Comparison of ENCODE assay signal across 8 cellular contexts in genomic region chr3:23324745-23325144, GRCh38.
DNase-seq lines count a peak whose midpoint lies in the region; ATAC-seq and TF ChIP-seq lines count a peak whose summit lies in the region.

No MANE protein-coding gene starts in this region.

- no peak overlapping the region for H2BK5ac ChIP-seq in mesenchymal stem cell (ENCODE audit: low read depth, low read length, poor library complexity, severe bottlenecking)

- no peak for TF ChIP-seq CTCF in SU-DHL-6 (IDR thresholded peaks at IDR 0.05; ENCODE audit: insufficient read depth, low read length, poor library complexity, severe bottlenecking)

- no peak overlapping the region for H3K23ac ChIP-seq in mesenchymal stem cell (ENCODE audit: low read length in 2 of 2)

- H2AFZ ChIP-seq in SU-DHL-6 (ENCODE audit: low read depth, low read length, severe bottlenecking), result no peak overlapping the region
- no peak overlapping the region for H2AFZ ChIP-seq in mesenchymal stem cell (ENCODE audit: low read depth, low read length)

- DNase-seq in mesenchymal stem cell, result peak; percentile 41
- no peak for DNase-seq in NCI-H2107 treated with DMSO at 0.1 percent for 48 hours (lab: John Stamatoyannopoulos, UW; ENCODE audit: unreplicated experiment)
- DNase-seq in activated CD4-positive, alpha-beta T cell treated with anti-CD3 and anti-CD28 coated beads, Interleukin-2, amount 10 ng/mL, durations not matched to agents 7 days and 5 days, result no peak
- DNase-seq in effector CD4-positive, alpha-beta T cell, result no peak

- H3K27me3 ChIP-seq in SU-DHL-6 (ENCODE audit: low read length), result no peaks in the 10 kb centered on the region
- no peaks in the 10 kb centered on the region for H3K27me3 ChIP-seq in mesenchymal stem cell (ENCODE audit: control insufficient read depth in 1 of 2, insufficient read depth in 1 of 2, low read length in 2 of 2)

- H3K9me3 Mint-ChIP-seq in activated CD4-positive, alpha-beta T cell treated with anti-CD3 and anti-CD28 coated beads, Interleukin-2, amount 10 ng/mL, durations not matched to agents 7 days and 5 days, result no peaks in the 10 kb centered on the region

- no peaks in the 10 kb centered on the region for H3K27me3 Mint-ChIP-seq in activated CD4-positive, alpha-beta T cell treated with anti-CD3 and anti-CD28 coated beads, Interleukin-2, amount 10 ng/mL, durations not matched to agents 7 days and 5 days

- H3K9me3 ChIP-seq in SU-DHL-6 (ENCODE audit: insufficient read depth, low read length) (no peaks in the 10 kb centered on the region), mesenchymal stem cell (ENCODE audit: control insufficient read depth, low read length) (no peaks in the 10 kb centered on the region)

- H4K8ac ChIP-seq in mesenchymal stem cell (ENCODE audit: low read length), result no peak overlapping the region

- no peak overlapping the region for H2BK15ac ChIP-seq in mesenchymal stem cell (ENCODE audit: low read depth, poor library complexity, severe bottlenecking)

- peak overlapping the region; percentile 27 for H3K4me3 ChIP-seq in SU-DHL-6 (ENCODE audit: insufficient read depth, low read length, poor library complexity, severe bottlenecking)
- H3K4me3 ChIP-seq in mesenchymal stem cell (ENCODE audit: insufficient read depth in 1 of 2, low read depth in 1 of 2, low read length in 2 of 2), result peak overlapping the region in 1 of 2 experiments; percentile 61

- peaks cover 2% of the 10 kb centered on the region for H3K4me1 ChIP-seq in mesenchymal stem cell (ENCODE audit: control insufficient read depth, insufficient read depth, low read depth, low read length)

- H3K4me1 Mint-ChIP-seq in activated CD4-positive, alpha-beta T cell treated with anti-CD3 and anti-CD28 coated beads, Interleukin-2, amount 10 ng/mL, durations not matched to agents 7 days and 5 days, result peaks cover 14% of the 10 kb centered on the region

- peaks cover 7% of the 10 kb centered on the region; the same call in 1 of the 2 replicates for H3F3A ChIP-seq in SU-DHL-6 (ENCODE audit: insufficient read depth)

- ATAC-seq in GM18498 (IDR thresholded peaks at IDR 0.05; ENCODE audit: unreplicated experiment), result peak; percentile 68
- ATAC-seq in HG03095 (IDR thresholded peaks at IDR 0.05; ENCODE audit: unreplicated experiment), result peak; percentile 70
- no peak for ATAC-seq in GM19463 (IDR thresholded peaks at IDR 0.05; ENCODE audit: unreplicated experiment)

- H3K9ac ChIP-seq in SU-DHL-6 (ENCODE audit: low read length), result peak overlapping the region; percentile 16
- H3K9ac ChIP-seq in mesenchymal stem cell (ENCODE audit: low read length), result peak overlapping the region; percentile 72

- H3K4me2 ChIP-seq in SU-DHL-6 (ENCODE audit: low read depth, low read length, poor library complexity, severe bottlenecking) (peak overlapping the region; percentile 87), mesenchymal stem cell (ENCODE audit: low read length, poor library complexity, severe bottlenecking) (no peak overlapping the region)

- H3K36me3 ChIP-seq in SU-DHL-6 (ENCODE audit: low read length) (no peaks in the 10 kb centered on the region), mesenchymal stem cell (ENCODE audit: control insufficient read depth in 1 of 2, insufficient read depth in 2 of 2, low read depth in 1 of 2, low read length in 2 of 2) (no peaks in the 10 kb centered on the region)

- H3K79me1 ChIP-seq in mesenchymal stem cell (replicated peaks; ENCODE audit: low read length, poor library complexity, severe bottlenecking), result peaks cover 8% of the 10 kb centered on the region

- no peak overlapping the region for H2BK12ac ChIP-seq in mesenchymal stem cell (ENCODE audit: low read length in 2 of 2)

- no CpG with 5 or more reads among the region's 1 CpG for WGBS in mesenchymal stem cell

- CTCF ChIA-PET in activated CD4-positive, alpha-beta T cell treated with anti-CD3 and anti-CD28 coated beads, Interleukin-2, amount 10 ng/mL, durations not matched to agents 7 days and 5 days (lab: Charles Lee), result interaction anchor here (0.6 kb wide), 1 partner anchor 739 kb away, joined by 3 read pairs; no protein-coding TSS in a partner anchor

- no peak overlapping the region for H3K4ac ChIP-seq in mesenchymal stem cell (ENCODE audit: low read depth in 1 of 2, low read length in 2 of 2)

- peaks cover 5% of the 10 kb centered on the region; the same call in 1 of the 2 replicates for H3K79me2 ChIP-seq in SU-DHL-6 (ENCODE audit: insufficient read depth, low read length)

- no peaks in the 10 kb centered on the region for H3K36me3 Mint-ChIP-seq in activated CD4-positive, alpha-beta T cell treated with anti-CD3 and anti-CD28 coated beads, Interleukin-2, amount 10 ng/mL, durations not matched to agents 7 days and 5 days (ENCODE audit: low read depth)

- no peaks in the 10 kb centered on the region for H4K20me1 ChIP-seq in SU-DHL-6 (ENCODE audit: low read depth, low read length)

- H3K4me3 Mint-ChIP-seq in activated CD4-positive, alpha-beta T cell treated with anti-CD3 and anti-CD28 coated beads, Interleukin-2, amount 10 ng/mL, durations not matched to agents 7 days and 5 days, result no peak overlapping the region

- H3K27ac ChIP-seq in SU-DHL-6 (ENCODE audit: low read depth, low read length) (peak overlapping the region; percentile 59), mesenchymal stem cell (ENCODE audit: low read length, poor library complexity, severe bottlenecking) (no peak overlapping the region)

- no peak overlapping the region for H4K91ac ChIP-seq in mesenchymal stem cell (ENCODE audit: low read length)

- no peak overlapping the region for H3K27ac Mint-ChIP-seq in activated CD4-positive, alpha-beta T cell treated with anti-CD3 and anti-CD28 coated beads, Interleukin-2, amount 10 ng/mL, durations not matched to agents 7 days and 5 days

- H3K9me2 ChIP-seq in SU-DHL-6 (replicated peaks; ENCODE audit: insufficient read depth, low read length), result no peaks in the 10 kb centered on the region

- H2BK120ac ChIP-seq in mesenchymal stem cell (ENCODE audit: low read depth, low read length), result no peak overlapping the region

- POLR2A ChIA-PET in activated CD4-positive, alpha-beta T cell treated with anti-CD3 and anti-CD28 coated beads, Interleukin-2, amount 10 ng/mL, durations not matched to agents 7 days and 5 days (lab: Charles Lee), result no interaction called here

- no peak overlapping the region for H2AK5ac ChIP-seq in mesenchymal stem cell (ENCODE audit: low read length, severe bottlenecking)

- H3K18ac ChIP-seq in mesenchymal stem cell (ENCODE audit: low read depth in 1 of 2, low read length in 2 of 2), result no peak overlapping the region

- no peak overlapping the region for H3K14ac ChIP-seq in mesenchymal stem cell (ENCODE audit: low read length in 2 of 2)
